In genomic region chr22:44145544-44145943, GRCh38 we compare ENCODE assay signal across 27 cellular contexts. TPM values are rescaled to one million over a fixed set of nuclear protein-coding genes. Genes with fewer than 3 reads are reported as not detected.
DNase-seq lines count a peak whose midpoint lies in the region; ATAC-seq and TF ChIP-seq lines count a peak whose summit lies in the region.
"Had no signal": no experiment of that assay in that cellular context is flagged by ENCODE, and none has a peak within 500 bp of the region (broad histone marks: within the 10 kb centered on the region; RNA-seq: fewer than 3 reads in every experiment).

No MANE protein-coding gene starts in this region.

- POLR2A ChIA-PET in CD8-positive, alpha-beta T cell (lab: Charles Lee) = no interaction called here

- H3K4me2 ChIP-seq in mesendoderm (ENCODE audit: low read length) = no peak overlapping the region
- H3K4me2 ChIP-seq: smooth muscle cell had no signal

- no peak overlapping the region for H2BK15ac ChIP-seq in mesendoderm (replicated peaks; ENCODE audit: low read depth)

- H3K4me1 ChIP-seq in mesendoderm (ENCODE audit: control insufficient read depth, low read depth, low read length) = peaks cover 18% of the 10 kb centered on the region
- peaks cover 65% of the 10 kb centered on the region for H3K4me1 ChIP-seq in stomach smooth muscle (ENCODE audit: control insufficient read depth, insufficient read depth, low read length)
- H3K4me1 ChIP-seq in CD8-positive, alpha-beta T cell (ENCODE audit: insufficient read depth, low read length) = no peaks in the 10 kb centered on the region
- H3K4me1 ChIP-seq: Caco-2, left lung had no signal

- DNase-seq in NCI-H1417 (lab: John Stamatoyannopoulos, UW) (peak in 2 of 3 experiments; percentile 43 to 48), NCI-H1417 treated with DMSO at 0.1 percent for 48 hours (lab: John Stamatoyannopoulos, UW) (no peak), chondrocyte (ENCODE audit: low spot score) (no peak), mesendoderm (no peak), MG63 (no peak)
- no peak for DNase-seq in CD8-positive, alpha-beta T cell
- DNase-seq: activated naive CD4-positive, alpha-beta T cell treated with anti-CD3 and anti-CD28 coated beads for 36 hours; activated T-cell treated with anti-CD3 and anti-CD28 coated beads, Interleukin-2, amount 50 U/mL, for 4 hours; AML-193; amniotic stem cell; Caco-2; DMS79 treated with DMSO at 0.1 percent for 48 hours; head of caudate nucleus; left lung; NCI-H1105 treated with DMSO at 0.1 percent for 48 hours; NCI-H748 treated with DMSO at 0.1 percent for 48 hours; SHP77; stimulated activated naive CD4-positive, alpha-beta T cell; thyroid gland had no signal

- intact Hi-C loops in CD8-positive, alpha-beta T cell (cut with DNase I, micrococcal nuclease) = no loop called here

- peak overlapping the region; percentile 34 for H3K18ac ChIP-seq in mesendoderm (ENCODE audit: low read length)

- peak overlapping the region; percentile 51 for H3K27ac Mint-ChIP-seq in chondrocyte (ENCODE audit: unreplicated experiment)
- no peak overlapping the region for H3K27ac Mint-ChIP-seq in CD8-positive, alpha-beta T cell
- H3K27ac Mint-ChIP-seq: activated naive CD4-positive, alpha-beta T cell treated with anti-CD3 and anti-CD28 coated beads for 36 hours; progenitor cell of endocrine pancreas had no signal

- peaks cover 55% of the 10 kb centered on the region for H3K4me1 Mint-ChIP-seq in chondrocyte (ENCODE audit: low read depth)
- no peaks in the 10 kb centered on the region for H3K4me1 Mint-ChIP-seq in CD8-positive, alpha-beta T cell (ENCODE audit: low read depth)

- H3K9ac ChIP-seq in mesendoderm (ENCODE audit: low read length) (no peak overlapping the region), stomach smooth muscle (ENCODE audit: low read length in 2 of 2) (no peak overlapping the region)

- no peaks in the 10 kb centered on the region for H3K27me3 ChIP-seq in mesendoderm (ENCODE audit: insufficient read depth, low read length, poor library complexity)
- no peaks in the 10 kb centered on the region for H3K27me3 ChIP-seq in stomach smooth muscle (ENCODE audit: control insufficient read depth in 1 of 2, insufficient read depth in 2 of 2, low read length in 2 of 2)
- no peaks in the 10 kb centered on the region for H3K27me3 ChIP-seq in CD8-positive, alpha-beta T cell (ENCODE audit: insufficient read depth, low read length)
- H3K27me3 ChIP-seq in MG63 = no peaks in the 10 kb centered on the region
- H3K27me3 ChIP-seq: left lung, thyroid gland had no signal

- TF ChIP-seq CTCF in chondrocyte (IDR thresholded peaks at IDR 0.05) = no peak
- TF ChIP-seq CTCF in CD8-positive, alpha-beta T cell (IDR thresholded peaks at IDR 0.05) = no peak

- no peak for ATAC-seq in HG02981 (IDR thresholded peaks at IDR 0.05; ENCODE audit: unreplicated experiment)
- ATAC-seq in CD8-positive, alpha-beta T cell = no peak
- ATAC-seq: activated T-cell treated with anti-CD3 and anti-CD28 coated beads, Interleukin-2, amount 50 U/mL, for 4 hours; GM12878; HepG2; left lung had no signal

- H3K4ac ChIP-seq in mesendoderm (ENCODE audit: low read depth, low read length) = no peak overlapping the region

- no peak overlapping the region for H3K56ac ChIP-seq in mesendoderm (ENCODE audit: low read length)

- H3K27me3 Mint-ChIP-seq in chondrocyte (ENCODE audit: low read depth) = no peaks in the 10 kb centered on the region
- peaks cover 2% of the 10 kb centered on the region for H3K27me3 Mint-ChIP-seq in CD8-positive, alpha-beta T cell (ENCODE audit: low read depth)

- H3K4me3 Mint-ChIP-seq in chondrocyte (ENCODE audit: unreplicated experiment) = no peak overlapping the region
- H3K4me3 Mint-ChIP-seq in CD8-positive, alpha-beta T cell = no peak overlapping the region
- H3K4me3 Mint-ChIP-seq: activated naive CD4-positive, alpha-beta T cell treated with anti-CD3 and anti-CD28 coated beads for 36 hours; activated T-cell treated with anti-CD3 and anti-CD28 coated beads, Interleukin-2, amount 50 U/mL, for 4 hours had no signal

- H3K36me3 ChIP-seq in mesendoderm (ENCODE audit: control insufficient read depth, insufficient read depth, low read length) (peaks cover 2% of the 10 kb centered on the region), stomach smooth muscle (ENCODE audit: control insufficient read depth in 2 of 2, insufficient read depth in 2 of 2, low read length in 2 of 2) (no peaks in the 10 kb centered on the region), MG63 (no peaks in the 10 kb centered on the region)
- H3K36me3 ChIP-seq in CD8-positive, alpha-beta T cell (ENCODE audit: insufficient read depth, low read length) = no peaks in the 10 kb centered on the region
- H3K36me3 ChIP-seq: cardiac muscle cell, thyroid gland had no signal

- H3K9me3 ChIP-seq in stomach smooth muscle (ENCODE audit: control insufficient read depth in 2 of 2, low read length in 2 of 2) (no peaks in the 10 kb centered on the region), MG63 (no peaks in the 10 kb centered on the region)
- H3K9me3 ChIP-seq in CD8-positive, alpha-beta T cell (ENCODE audit: low read length) = no peaks in the 10 kb centered on the region
- H3K9me3 ChIP-seq: Caco-2, left lung, thyroid gland had no signal

- no peak overlapping the region for H4K5ac ChIP-seq in mesendoderm (ENCODE audit: low read length)

- no CpG with 5 or more reads among the region's 8 CpGs for WGBS in mesendoderm (ENCODE audit: extremely low coverage, insufficient coverage, low lambda C conversion rate)

- no peaks in the 10 kb centered on the region for H3K79me2 ChIP-seq in mesendoderm (ENCODE audit: control insufficient read depth, insufficient read depth, low read length)

- H2BK120ac ChIP-seq in mesendoderm (ENCODE audit: low read depth, low read length) = no peak overlapping the region

- H3K4me3 ChIP-seq in mesendoderm (ENCODE audit: low read length) = no peak overlapping the region
- H3K4me3 ChIP-seq in stomach smooth muscle (ENCODE audit: low read length in 2 of 2) = no peak overlapping the region
- no peak overlapping the region for H3K4me3 ChIP-seq in CD8-positive, alpha-beta T cell (ENCODE audit: low read depth, low read length)
- no peak overlapping the region for H3K4me3 ChIP-seq in MG63
- H3K4me3 ChIP-seq: cardiac muscle cell, GM12878, left lung, smooth muscle cell, thyroid gland had no signal

- peaks cover 2% of the 10 kb centered on the region for H3K36me3 Mint-ChIP-seq in chondrocyte (ENCODE audit: low read depth)
- no peaks in the 10 kb centered on the region for H3K36me3 Mint-ChIP-seq in CD8-positive, alpha-beta T cell

- peaks cover 3% of the 10 kb centered on the region for H3K79me1 ChIP-seq in mesendoderm (ENCODE audit: low read length)

- H4K8ac ChIP-seq in mesendoderm (ENCODE audit: low read depth, low read length) = no peak overlapping the region

- H2AK5ac ChIP-seq in mesendoderm (ENCODE audit: low read length) = no peak overlapping the region

- H3K9me3 Mint-ChIP-seq in chondrocyte (ENCODE audit: low read depth) = no peaks in the 10 kb centered on the region
- no peaks in the 10 kb centered on the region for H3K9me3 Mint-ChIP-seq in CD8-positive, alpha-beta T cell
- H3K9me3 Mint-ChIP-seq: activated naive CD4-positive, alpha-beta T cell treated with anti-CD3 and anti-CD28 coated beads for 36 hours; activated T-cell treated with anti-CD3 and anti-CD28 coated beads, Interleukin-2, amount 50 U/mL, for 4 hours had no signal

- no peak overlapping the region for H3K23ac ChIP-seq in mesendoderm (ENCODE audit: low read length)

- H3K27ac ChIP-seq in mesendoderm (ENCODE audit: low read depth, low read length) = no peak overlapping the region
- peak overlapping the region; percentile 88 for H3K27ac ChIP-seq in stomach smooth muscle (ENCODE audit: low read length)
- no peak overlapping the region for H3K27ac ChIP-seq in CD8-positive, alpha-beta T cell (ENCODE audit: low read depth, low read length)
- H3K27ac ChIP-seq: 22Rv1, cardiac muscle cell, left lung had no signal

- CTCF ChIA-PET in CD8-positive, alpha-beta T cell (lab: Charles Lee) = no interaction called here

- no peak overlapping the region for H2BK5ac ChIP-seq in mesendoderm (ENCODE audit: low read length)

RNA-seq across cellular contexts. Expression of gene PARVG, which starts 35.2 kb away (rescaled TPM):
- 0.15 to 0.27 TPM in 2 of 3 replicates, not detected in the other for total RNA-seq in chondrocyte
- polyA plus RNA-seq in mesendoderm (2013, experiment 1 of 2) = 0.60 TPM
- 0.67 TPM for polyA plus RNA-seq in mesendoderm (2013, experiment 2 of 2)
- 100 to 1,000 TPM; 122 to 124 TPM for total RNA-seq in CD8-positive, alpha-beta T cell
- not detected in 2 replicates for total RNA-seq in MG63 (2014; rRNA removed; shearing (Covaris generic); ENCODE audit: low replicate concordance)
- total RNA-seq: Caco-2, HepG2, progenitor cell of endocrine pancreas had no signal
- polyA plus RNA-seq: cardiac muscle cell, HepG2, smooth muscle cell had no signal

Comparison
In these comparisons a context has a peak if more than half of its experiments do, and no peak if none do; other contexts are left out.
1. DNase-seq: peak in NCI-H1417 (2 of 3); none in NCI-H1417 treated with DMSO at 0.1 percent for 48 hours (single experiment), chondrocyte (single experiment), mesendoderm (single experiment), CD8-positive, alpha-beta T cell (0 of 7) and MG63 (single experiment).
2. RNA of gene PARVG, which starts 35.2 kb away (total RNA-seq): 122 to 124 TPM in CD8-positive, alpha-beta T cell; 0.15 to 0.27 TPM in chondrocyte and not detected in MG63; every median in the first group is over 10 times any median in the second.